9 cellular contexts compared by ENCODE assay signal in genomic region chr2:26556309-26557243, GRCh38.
"Had no signal": no experiment of that assay in that cellular context is flagged by ENCODE, and none has a peak within 500 bp of the region (broad histone marks: within the 10 kb centered on the region; RNA-seq: fewer than 3 reads in every experiment).

No MANE protein-coding gene starts in this region.

- H3K4me3 ChIP-seq: smooth muscle cell, suprapubic skin had no signal

- H3K9me3 Mint-ChIP-seq: activated CD4-positive, alpha-beta T cell treated with anti-CD3 and anti-CD28 coated beads, Interleukin-2, amount 10 ng/mL, durations not matched to agents 24 days and 14 days; activated naive CD4-positive, alpha-beta T cell treated with anti-CD3 and anti-CD28 coated beads, Interleukin-2, amount 50 U/mL, for 72 hours; activated T-helper 2 cell treated with anti-CD3 and anti-CD28 coated beads, Interferon-gamma antibody, Interleukin-2, Interleukin-4, amounts not matched to agents 10 μg/mL and 5 μg/mL and 100 μg/mL, durations not matched to agents 14 hours and 24 hours and 36 hours; T-helper 1 cell treated with Interleukin-12 subunit alpha and Interleukin-12 subunit beta and Interleukin-4 antibody, amounts not matched to agents 30 μg/mL and 1 μg/mL, for 36 hours; WTC11 had no signal

- DNase-seq: activated CD4-positive, alpha-beta T cell treated with anti-CD3 and anti-CD28 coated beads, Interleukin-2, amount 10 ng/mL, durations not matched to agents 24 days and 14 days; stimulated activated naive CD8-positive, alpha-beta T cell treated with anti-CD3 and anti-CD28 coated beads, Interleukin-15, Interleukin-2, amounts not matched to agents 100 U/mL and 50 U/mL, for 24 hours had no signal

- H3K4me1 Mint-ChIP-seq: activated CD4-positive, alpha-beta T cell treated with anti-CD3 and anti-CD28 coated beads, Interleukin-2, amount 10 ng/mL, durations not matched to agents 24 days and 14 days had no signal

- H3K27ac ChIP-seq: neutrophil, suprapubic skin had no signal

- H3K36me3 ChIP-seq: neutrophil, suprapubic skin had no signal

- H3K27ac Mint-ChIP-seq: activated CD4-positive, alpha-beta T cell treated with anti-CD3 and anti-CD28 coated beads, Interleukin-2, amount 10 ng/mL, durations not matched to agents 24 days and 14 days; activated naive CD4-positive, alpha-beta T cell treated with anti-CD3 and anti-CD28 coated beads, Interleukin-2, amount 50 U/mL, for 72 hours; activated T-helper 2 cell treated with anti-CD3 and anti-CD28 coated beads, Interferon-gamma antibody, Interleukin-2, Interleukin-4, amounts not matched to agents 10 μg/mL and 5 μg/mL and 100 μg/mL, durations not matched to agents 14 hours and 24 hours and 36 hours; T-helper 1 cell treated with Interleukin-12 subunit alpha and Interleukin-12 subunit beta and Interleukin-4 antibody, amounts not matched to agents 30 μg/mL and 1 μg/mL, for 36 hours; WTC11 had no signal

- H3K4me1 ChIP-seq: suprapubic skin had no signal

- H3K4me2 ChIP-seq: smooth muscle cell had no signal

- H3K4me3 Mint-ChIP-seq: activated CD4-positive, alpha-beta T cell treated with anti-CD3 and anti-CD28 coated beads, Interleukin-2, amount 10 ng/mL, durations not matched to agents 24 days and 14 days; T-helper 1 cell treated with Interleukin-12 subunit alpha and Interleukin-12 subunit beta and Interleukin-4 antibody, amounts not matched to agents 30 μg/mL and 1 μg/mL, for 36 hours; WTC11 had no signal

- H3K9me3 ChIP-seq: neutrophil, suprapubic skin had no signal

- ATAC-seq: activated naive CD4-positive, alpha-beta T cell treated with anti-CD3 and anti-CD28 coated beads, Interleukin-2, amount 50 U/mL, for 72 hours had no signal

- H3K36me3 Mint-ChIP-seq: activated naive CD4-positive, alpha-beta T cell treated with anti-CD3 and anti-CD28 coated beads, Interleukin-2, amount 50 U/mL, for 72 hours; WTC11 had no signal
